Comparison of ENCODE assay signal across 8 cellular contexts in the genomic region with DNA sequence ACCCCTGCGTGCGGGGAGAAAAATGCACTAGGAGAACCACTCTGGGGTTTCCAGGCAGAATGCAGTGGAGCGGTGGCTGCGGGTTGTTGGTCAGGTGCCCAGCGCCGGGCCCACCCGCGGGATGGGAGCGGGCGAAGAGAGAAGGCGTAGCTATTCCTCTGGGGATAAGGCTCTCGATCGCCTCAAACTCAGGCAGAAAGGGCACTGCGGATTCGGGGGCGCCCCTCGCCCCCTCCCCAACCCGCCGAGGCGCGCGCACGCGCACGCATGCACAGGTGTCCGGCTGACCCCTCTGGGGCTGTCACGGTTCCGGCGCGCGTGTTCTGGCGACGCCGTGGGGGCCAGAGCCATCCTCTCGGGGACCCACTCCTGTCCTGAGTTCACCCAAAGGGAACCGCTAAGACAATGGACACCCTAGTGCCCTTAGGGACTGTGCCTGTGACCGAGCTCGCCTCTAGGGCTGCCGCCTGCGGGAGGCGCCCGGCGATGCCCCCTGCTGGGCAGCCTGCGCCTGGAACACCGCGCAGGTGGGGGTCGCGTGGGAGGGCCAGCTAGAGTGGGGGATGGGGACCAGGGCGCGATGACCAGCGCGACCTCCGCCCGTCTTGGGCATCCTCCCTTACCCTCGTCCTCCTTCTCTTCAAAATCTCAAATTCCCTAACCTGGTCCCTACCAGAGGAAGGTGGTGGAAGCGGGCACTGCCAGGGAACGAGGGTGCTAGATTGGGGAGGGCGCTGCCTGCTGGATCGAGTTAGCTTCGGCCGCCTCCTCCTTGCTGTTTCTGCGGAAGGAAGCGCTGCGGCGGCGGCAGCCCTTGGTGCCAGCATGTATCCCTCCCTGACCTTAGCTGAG. TPM values are rescaled to one million over a fixed set of nuclear protein-coding genes. Genes with fewer than 3 reads are reported as not detected.
DNase-seq lines count a peak whose midpoint lies in the region; ATAC-seq and TF ChIP-seq lines count a peak whose summit lies in the region.

No MANE protein-coding gene starts in this region.

- CTCF ChIA-PET in HEK293T (lab: Yijun Ruan, JAX): interaction anchor here (0.6 to 2.0 kb wide), 16 partner anchors 10 to 181 kb away, joined by 3 to 11 read pairs (median 3); partner anchors contain the start of genes CBX2 and CBX8

- ATAC-seq in left colon (peak; percentile 40), HG02840 (IDR thresholded peaks at IDR 0.05; ENCODE audit: low FRiP score, unreplicated experiment) (no peak), GM19397 (IDR thresholded peaks at IDR 0.05; ENCODE audit: unreplicated experiment) (no peak)

- no peak overlapping the region for H3K4me3 ChIP-seq in astrocyte of the spinal cord (ENCODE audit: low read depth, low read length)
- H3K4me3 ChIP-seq in uterus: no peak overlapping the region

- H3K9me3 ChIP-seq in uterus: no peaks in the 10 kb centered on the region

- H3K27me3 ChIP-seq in uterus: peaks cover 47 to 70% of the 10 kb centered on the region in 2 donors

- no peaks in the 10 kb centered on the region for H3K36me3 ChIP-seq in uterus

- intact Hi-C loops in left colon (cut with DNase I, micrococcal nuclease) (no loop called here), uterus (cut with DNase I; ENCODE audit: low total_unique reads) (no loop called here)

- H3K4me1 ChIP-seq in uterus: peaks cover 0 to 34% of the 10 kb centered on the region in 2 donors

- TF ChIP-seq CTCF in astrocyte of the spinal cord (IDR thresholded peaks at IDR 0.05; ENCODE audit: low read depth, low read length) (peak; percentile 43), uterus (IDR thresholded peaks at IDR 0.05) (peak in 3 of 4 experiments; percentile 18 to 28 (median 21))

- TF ChIP-seq POLR2A in uterus (IDR thresholded peaks at IDR 0.05): no peak

- H3K27ac ChIP-seq in uterus: no peak overlapping the region

- DNase-seq in COLO829 (ENCODE audit: low spot score) (peak; percentile 53), HEK293T (ENCODE audit: extremely low spot score) (peak; percentile 61), NCI-H82 (lab: John Stamatoyannopoulos, UW) (peak; percentile 83), astrocyte of the spinal cord (ENCODE audit: low read depth, low spot score) (no peak), left colon (peak in 1 of 2 donors; percentile 51), uterus (no peak)

- POLR2A ChIA-PET in HEK293T (lab: Yijun Ruan, JAX): interaction anchor here (2.3 to 5.4 kb wide), 5 partner anchors 13 to 182 kb away, joined by 17 to 58 read pairs (median 33); partner anchors contain the start of genes CBX4 and CBX8

- in situ Hi-C loops in astrocyte of the spinal cord (cut with HindIII; ENCODE audit: low sequenced_read_pairs): no loop called here

TF ChIP-seq in HEK293T, 16 proteins besides CTCF, POLR2A, EP300 and RAD21:
- TF ChIP-seq L3MBTL2 (conservative IDR thresholded peaks at IDR 0.05) (no peak), TARDBP (IDR thresholded peaks at IDR 0.05) (peak; percentile 49; the same call in 1 of the 2 replicates), BHLHE40 (IDR thresholded peaks at IDR 0.05; ENCODE audit: borderline replicate concordance) (no peak)

RNA-seq across cellular contexts. Expression of gene CBX8, which starts 14.4 kb away (rescaled TPM):
- total RNA-seq in left colon (1 to 10 TPM; 4.0 to 6.5 TPM), uterus (10 to 100 TPM in 1 of 4 donors, 1 to 10 TPM in 2, not detected in 1; 1.8 to 10.7 (median 2.6) TPM)

RNA-seq across cellular contexts. Expression of gene CBX4, which starts 28.0 kb away (rescaled TPM):
- 10 to 100 TPM; 12.1 to 14.5 TPM for total RNA-seq in left colon
- total RNA-seq in uterus: 1 to 10 TPM in 2 of 4 donors, under 1 TPM in 2; 0.26 to 8.4 (median 3.5) TPM

RNA-seq across cellular contexts. Expression of gene CBX2, which starts 33.3 kb away (rescaled TPM):
- total RNA-seq in left colon (under 1 TPM; 0.49 to 0.78 TPM), uterus (10 to 100 TPM in 1 of 4 donors, 1 to 10 TPM in 2, not detected in 1; 1.0 to 14.9 (median 4.6) TPM)

Comparison
In these comparisons a context has a peak if more than half of its experiments do, and no peak if none do; other contexts are left out.
1. DNase-seq: peak in COLO829 (single experiment), HEK293T (single experiment) and NCI-H82 (single experiment); none in astrocyte of the spinal cord (single experiment) and uterus (0 of 2).